6 cellular contexts compared by ENCODE assay signal in the genomic region with DNA sequence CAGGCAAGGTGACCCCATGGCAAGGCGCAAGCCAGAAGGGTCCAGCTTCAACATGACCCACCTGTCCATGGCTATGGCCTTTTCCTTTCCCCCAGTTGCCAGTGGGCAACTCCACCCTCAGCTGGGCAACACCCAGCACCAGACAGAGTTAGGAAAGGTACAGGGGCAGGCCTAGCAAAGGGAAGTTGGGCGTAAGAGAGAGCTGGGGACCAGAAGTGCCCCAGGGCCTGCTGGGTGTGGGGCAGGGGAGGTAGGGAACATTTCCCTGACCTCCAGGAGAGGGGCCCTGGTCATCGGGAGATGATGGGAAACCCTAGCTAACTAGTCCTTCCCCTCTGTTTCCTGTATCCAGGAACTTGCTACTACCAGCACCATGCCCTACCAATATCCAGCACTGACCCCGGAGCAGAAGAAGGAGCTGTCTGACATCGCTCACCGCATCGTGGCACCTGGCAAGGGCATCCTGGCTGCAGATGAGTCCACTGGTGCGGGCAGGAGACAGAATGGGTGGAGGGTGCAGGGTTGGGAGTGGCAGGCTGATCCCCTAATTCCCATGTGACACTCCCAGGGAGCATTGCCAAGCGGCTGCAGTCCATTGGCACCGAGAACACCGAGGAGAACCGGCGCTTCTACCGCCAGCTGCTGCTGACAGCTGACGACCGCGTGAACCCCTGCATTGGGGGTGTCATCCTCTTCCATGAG.
A peak's percentile ranks its signal among the peaks of the same experiment; 100 is the strongest.
DNase-seq lines count a peak whose midpoint lies in the region; ATAC-seq, FAIRE-seq and TF ChIP-seq lines count a peak whose summit lies in the region.

No MANE protein-coding gene starts in this region.

- DNase-seq in RWPE2 (ENCODE audit: low spot score) (no peak), NCI-H526 (lab: John Stamatoyannopoulos, UW) (no peak), RCC 7860 (ENCODE audit: low spot score) (no peak), ecto neural progenitor cell (ENCODE audit: low spot score) (no peak)

- no peak for ATAC-seq in RWPE2 (ENCODE audit: low read depth)

- H3K4me1 ChIP-seq in RWPE2 (ENCODE audit: insufficient read depth, poor library complexity, severe bottlenecking) = peaks cover 12% of the 10 kb centered on the region

- TF ChIP-seq CTCF in 22Rv1 (IDR thresholded peaks at IDR 0.05) (no peak), RWPE2 (IDR thresholded peaks at IDR 0.05; ENCODE audit: poor library complexity, severe bottlenecking) (no peak)

- peaks cover 64% of the 10 kb centered on the region for H3K36me3 ChIP-seq in RWPE2 (ENCODE audit: low read depth)

- H3K9me3 ChIP-seq in RWPE2 (ENCODE audit: severe bottlenecking) (no peaks in the 10 kb centered on the region), iPS-18c (ENCODE audit: control insufficient read depth, insufficient read depth, low read length) (peaks cover 2% of the 10 kb centered on the region)

- peak overlapping the region; percentile 82 for H3K4me3 ChIP-seq in RWPE2 (ENCODE audit: severe bottlenecking)
- peak overlapping the region; percentile 95 for H3K4me3 ChIP-seq in iPS-18c (ENCODE audit: insufficient read depth, low read depth, low read length)

- no peak for FAIRE-seq in RCC 7860 (lab: Jason Lieb, UNC)

- H3K27me3 ChIP-seq in RWPE2 (ENCODE audit: insufficient read depth, poor library complexity, severe bottlenecking) = no peaks in the 10 kb centered on the region

- H3K27ac ChIP-seq in 22Rv1 (peak overlapping the region; percentile 98), RWPE2 (ENCODE audit: poor library complexity, severe bottlenecking) (peak overlapping the region; percentile 93)
